In genomic region chr7:95529701-95530100, GRCh38 we compare ENCODE assay signal across 18 cellular contexts. TPM values are rescaled to one million over a fixed set of nuclear protein-coding genes. Genes with fewer than 3 reads are reported as not detected.
"Had no signal": no experiment of that assay in that cellular context is flagged by ENCODE, and none has a peak within 500 bp of the region (broad histone marks: within the 10 kb centered on the region; RNA-seq: fewer than 3 reads in every experiment).

No MANE protein-coding gene starts in this region.

- ATAC-seq: left lobe of liver, lower lobe of right lung, natural killer cell, right cardiac atrium had no signal

- H3K27me3 ChIP-seq: hepatocyte, upper lobe of left lung, uterus had no signal

- H3K36me3 ChIP-seq: lower lobe of right lung, tibial artery, upper lobe of left lung, uterus had no signal

- DNase-seq: effector CD4-positive, alpha-beta T cell; foreskin melanocyte; head of caudate nucleus; kidney glomerular epithelial cell; lower lobe of right lung; natural killer cell; right cardiac atrium; stimulated activated CD4-positive, alpha-beta T cell treated with anti-CD3 and anti-CD28 coated beads, Interleukin-2, amount 100 ng/mL, for 48 hours; stimulated activated naive CD4-positive, alpha-beta T cell treated with Interleukin-2 at 50 U/mL for 16 hours; tibial artery; upper lobe of left lung; uterus had no signal

- H3K4me3 ChIP-seq: coronary artery, hepatocyte, lower lobe of right lung, smooth muscle cell, tibial artery, upper lobe of left lung, uterus had no signal

RNA-seq across cellular contexts. Expression of gene ASB4, which starts 44.0 kb away (rescaled TPM):
- total RNA-seq: dermis microvascular lymphatic vessel endothelial cell, natural killer cell, osteocyte, smooth muscle cell had no signal
